Comparison of ENCODE assay signal across 8 cellular contexts in the genomic region with DNA sequence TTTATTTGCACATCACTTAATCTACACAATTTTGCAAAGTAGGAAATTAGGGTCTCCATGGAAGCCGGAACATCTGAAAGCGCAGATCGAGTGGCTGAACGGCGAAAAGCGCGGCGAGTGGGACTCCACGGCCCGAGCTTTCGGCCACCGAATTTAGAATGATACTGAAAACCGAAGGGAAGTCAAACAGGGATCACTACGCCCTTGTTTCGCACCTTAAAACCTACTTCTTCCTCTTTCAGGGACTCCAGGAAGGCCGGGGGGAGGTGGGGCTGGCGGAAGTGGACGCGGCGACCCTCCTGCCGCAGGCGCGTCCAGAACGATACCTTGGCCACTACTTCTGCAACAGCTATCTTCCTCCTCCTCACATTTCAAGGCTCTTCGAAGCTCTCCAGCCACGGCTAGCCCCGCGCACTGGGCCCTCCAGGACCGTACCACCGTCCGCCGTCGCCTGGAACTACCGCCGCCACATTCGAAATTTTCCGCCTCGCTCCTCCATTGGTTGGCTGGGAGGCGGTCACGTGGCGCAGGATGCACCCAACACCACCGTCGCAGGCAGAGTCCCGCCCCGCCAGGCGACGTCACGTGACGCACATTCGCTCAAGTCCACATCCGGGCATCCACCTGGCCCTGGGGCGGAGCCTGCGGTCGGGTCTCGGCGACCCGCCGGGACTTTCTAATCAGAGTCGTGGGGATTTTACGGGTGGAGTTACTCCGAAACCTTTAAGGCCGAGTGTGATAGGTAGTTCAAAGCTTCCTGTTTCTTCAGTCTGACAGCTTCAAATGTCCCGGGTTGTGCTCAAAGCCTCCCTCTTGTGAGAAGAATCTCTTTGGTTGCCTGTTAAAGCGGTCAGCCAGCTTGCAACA. TPM values are rescaled to one million over a fixed set of nuclear protein-coding genes. Genes with fewer than 3 reads are reported as not detected.
DNase-seq lines count a peak whose midpoint lies in the region; ATAC-seq and TF ChIP-seq lines count a peak whose summit lies in the region.

A gene (minus strand): TSS at position 474 of the 867 bp plus-strand sequence. CDS start 2,179 bp downstream, outside the sequence.

- H3K36me3 Mint-ChIP-seq in activated naive CD4-positive, alpha-beta T cell treated with anti-CD3 and anti-CD28 coated beads, Interleukin-2, amount 50 U/mL, for 72 hours: peaks cover 0 to 7% of the 10 kb centered on the region in 2 donors
- no peaks in the 10 kb centered on the region for H3K36me3 Mint-ChIP-seq in glutamatergic neuron (ENCODE audit: unreplicated experiment)

- H2AFZ ChIP-seq in osteoblast (ENCODE audit: low read length): peak within 1 kb of the TSS; percentile 99

- H4K20me1 ChIP-seq in osteoblast (ENCODE audit: insufficient read depth, low read length): no peaks in the 10 kb centered on the region

- ATAC-seq in HG02610 (IDR thresholded peaks at IDR 0.05; ENCODE audit: unreplicated experiment): peak; percentile 97
- ATAC-seq in SK-N-SH treated with all-trans-retinoic acid at 6 μM for 48 hours: peak; percentile 94
- ATAC-seq in activated naive CD4-positive, alpha-beta T cell treated with anti-CD3 and anti-CD28 coated beads, Interleukin-2, amount 50 U/mL, for 72 hours: peak; percentile 96 to 98

- POLR2A ChIA-PET in GM10248 (lab: Yijun Ruan, JAX): interaction anchor here (0.6 kb wide), 2 partner anchors 61 to 66 kb away, joined by 4 to 5 read pairs; no protein-coding TSS in a partner anchor

- peaks cover 11% of the 10 kb centered on the region for H3K4me1 ChIP-seq in osteoblast (ENCODE audit: insufficient read depth, low read length)
- peaks cover 2% of the 10 kb centered on the region for H3K4me1 ChIP-seq in thymus (ENCODE audit: control insufficient read depth, insufficient read depth, low read length)

- peak within 1 kb of the TSS; percentile 94 for H3K4me2 ChIP-seq in osteoblast (ENCODE audit: insufficient read depth, low read length)

- no peaks in the 10 kb centered on the region for H3K36me3 ChIP-seq in osteoblast (ENCODE audit: insufficient read depth, low read length)
- H3K36me3 ChIP-seq in thymus (ENCODE audit: control insufficient read depth, insufficient read depth): peaks cover 3% of the 10 kb centered on the region

- H3K27ac Mint-ChIP-seq in activated naive CD4-positive, alpha-beta T cell treated with anti-CD3 and anti-CD28 coated beads, Interleukin-2, amount 50 U/mL, for 72 hours: no peak within 1 kb of the TSS
- no peak within 1 kb of the TSS for H3K27ac Mint-ChIP-seq in glutamatergic neuron (ENCODE audit: unreplicated experiment)

- DNase-seq in GM10248 (ENCODE audit: extremely low spot score) (peak; percentile 96), NCI-H1092 treated with DMSO at 0.1 percent for 48 hours (lab: John Stamatoyannopoulos, UW) (peak; percentile 93), glutamatergic neuron (peak; percentile 99), osteoblast (ENCODE audit: insufficient read length, low spot score, missing footprints) (peak; percentile 98)
- DNase-seq in activated naive CD4-positive, alpha-beta T cell treated with anti-CD3 and anti-CD28 coated beads, Interleukin-2, amount 50 U/mL, for 72 hours (ENCODE audit: low spot score in 2 of 2): peak; percentile 98 to 100

- H3K4me3 ChIP-seq in osteoblast (ENCODE audit: insufficient read depth, low read length) (peak within 1 kb of the TSS; percentile 90), thymus (ENCODE audit: low read length) (peak within 1 kb of the TSS; percentile 56)

- peaks cover 17% of the 10 kb centered on the region for H3K79me2 ChIP-seq in osteoblast (ENCODE audit: insufficient read depth, low read length)

- H3K27me3 ChIP-seq in osteoblast (ENCODE audit: insufficient read depth, low read length): no peaks in the 10 kb centered on the region
- H3K27me3 ChIP-seq in thymus (ENCODE audit: control insufficient read depth, insufficient read depth): no peaks in the 10 kb centered on the region

- TF ChIP-seq CTCF in GM10248 (IDR thresholded peaks at IDR 0.05; ENCODE audit: control extremely low read depth, extremely low read depth, low read depth, missing control alignments) (no peak), glutamatergic neuron (IDR thresholded peaks at IDR 0.05; ENCODE audit: partially characterized antibody, unreplicated experiment) (no peak), osteoblast (IDR thresholded peaks at IDR 0.05; ENCODE audit: extremely low read depth, low read depth, low read length) (no peak)

- H3K9me3 ChIP-seq in osteoblast (ENCODE audit: low read depth, low read length) (no peaks in the 10 kb centered on the region), thymus (ENCODE audit: control insufficient read depth) (no peaks in the 10 kb centered on the region)

- H3K27me3 Mint-ChIP-seq in glutamatergic neuron (ENCODE audit: unreplicated experiment): peaks cover 2% of the 10 kb centered on the region

- no peak within 1 kb of the TSS for H3K4me3 Mint-ChIP-seq in glutamatergic neuron (ENCODE audit: unreplicated experiment)

- H3K4me1 Mint-ChIP-seq in glutamatergic neuron (ENCODE audit: low read depth, unreplicated experiment): peaks cover 4% of the 10 kb centered on the region

- H3K9me3 Mint-ChIP-seq in activated naive CD4-positive, alpha-beta T cell treated with anti-CD3 and anti-CD28 coated beads, Interleukin-2, amount 50 U/mL, for 72 hours: no peaks in the 10 kb centered on the region
- H3K9me3 Mint-ChIP-seq in glutamatergic neuron (ENCODE audit: unreplicated experiment): no peaks in the 10 kb centered on the region

- under 1% methylated on average over 64 of the region's 64 CpGs for WGBS in thymus

- H3K27ac ChIP-seq in osteoblast (ENCODE audit: low read depth, low read length) (peak within 1 kb of the TSS; percentile 94), thymus (ENCODE audit: low read depth) (peak within 1 kb of the TSS; percentile 81)

- CTCF ChIA-PET in GM10248 (lab: Yijun Ruan, JAX): interaction anchor here (0.8 to 1.5 kb wide), 6 partner anchors 12 to 106 kb away, joined by 3 to 5 read pairs (median 3); no protein-coding TSS in a partner anchor

TF ChIP-seq in SK-N-SH treated with all-trans-retinoic acid at 6 μM for 48 hours, 23 proteins besides CTCF, POLR2A, EP300 and RAD21:
- TF ChIP-seq ZFP3 (CRISPR knock-in tag; IDR thresholded peaks at IDR 0.05): no peak
- no peak for TF ChIP-seq ZNF70 (CRISPR knock-in tag; IDR thresholded peaks at IDR 0.05)
- no peak for TF ChIP-seq ARNTL (CRISPR knock-in tag; IDR thresholded peaks at IDR 0.05; ENCODE audit: borderline replicate concordance, low read depth)

RNA-seq across cellular contexts. Expression of the gene that starts here (rescaled TPM):
- total RNA-seq in activated naive CD4-positive, alpha-beta T cell treated with anti-CD3 and anti-CD28 coated beads, Interleukin-2, amount 50 U/mL, for 72 hours: 10 to 100 TPM; 29.1 to 38.0 TPM
- total RNA-seq in glutamatergic neuron (ENCODE audit: unreplicated experiment): 5.0 TPM
- total RNA-seq in osteoblast: 0.36 and 0.88 TPM in 2 replicates
- 3.0 TPM for polyA plus RNA-seq in thymus

Comparison
In these comparisons a context has a peak if more than half of its experiments do, and no peak if none do; other contexts are left out.
1. Peak in every context shown above with its lines: DNase-seq, ATAC-seq, H3K4me3 ChIP-seq and H3K27ac ChIP-seq.
2. Peak in DNase-seq, H3K4me3 ChIP-seq, H3K27ac ChIP-seq and H3K4me2 ChIP-seq in osteoblast; RNA of the gene not detected or under 1 TPM.